Comparison of ENCODE assay signal across 8 cellular contexts in genomic region chr1:47313915-47314664, GRCh38. TPM values are rescaled to one million over a fixed set of nuclear protein-coding genes. Genes with fewer than 3 reads are reported as not detected.
DNase-seq lines count a peak whose midpoint lies in the region; ATAC-seq and TF ChIP-seq lines count a peak whose summit lies in the region.

STIL (minus strand) TSS chr1:47314147; CDS start chr1:47310319, 3,828 bp downstream.

- peaks cover 10% of the 10 kb centered on the region for H3K4me1 Mint-ChIP-seq in activated naive CD4-positive, alpha-beta T cell treated with anti-CD3 and anti-CD28 coated beads for 36 hours (ENCODE audit: low read depth)

- H3K27me3 ChIP-seq in gastroesophageal sphincter = no peaks in the 10 kb centered on the region
- no peaks in the 10 kb centered on the region for H3K27me3 ChIP-seq in neutrophil

- H3K9me3 ChIP-seq in gastroesophageal sphincter (no peaks in the 10 kb centered on the region), neutrophil (no peaks in the 10 kb centered on the region)

- no peaks in the 10 kb centered on the region for H3K27me3 Mint-ChIP-seq in activated naive CD4-positive, alpha-beta T cell treated with anti-CD3 and anti-CD28 coated beads for 36 hours (ENCODE audit: low read depth)

- H3K27ac Mint-ChIP-seq in activated naive CD4-positive, alpha-beta T cell treated with anti-CD3 and anti-CD28 coated beads for 36 hours = peak within 1 kb of the TSS; percentile 95

- ATAC-seq in gastroesophageal sphincter = peak; percentile 100

- TF ChIP-seq CTCF in HFF-Myc (IDR thresholded peaks at IDR 0.05; ENCODE audit: low read depth, low read length, missing control alignments) (no peak), gastroesophageal sphincter (IDR thresholded peaks at IDR 0.05) (no peak), neutrophil (IDR thresholded peaks at IDR 0.05) (peak; percentile 58)

- TF ChIP-seq POLR2A in gastroesophageal sphincter (IDR thresholded peaks at IDR 0.05) = no peak

- CTCF ChIA-PET in activated naive CD4-positive, alpha-beta T cell treated with anti-CD3 and anti-CD28 coated beads for 36 hours (lab: Charles Lee) = interaction anchor here (0.6 to 2.0 kb wide), 7 partner anchors 9 to 135 kb away, joined by 3 to 12 read pairs (median 4); partner anchors contain the start of genes CMPK1 and FOXD2

- intact Hi-C loops in activated naive CD4-positive, alpha-beta T cell treated with anti-CD3 and anti-CD28 coated beads for 36 hours (cut with micrococcal nuclease) = loop anchor here (1.0 to 5.0 kb wide), 7 partner anchors 20 to 1158 kb away; partner anchors contain the start of genes FOXD2, NSUN4, PDZK1IP1 and SPATA6

- H3K4me3 ChIP-seq in HFF-Myc (replicated peaks; ENCODE audit: low read depth, low read length) (peak within 1 kb of the TSS; percentile 76), gastroesophageal sphincter (peak within 1 kb of the TSS; percentile 33 to 66), neutrophil (ENCODE audit: low read depth in 1 of 2, low read length in 1 of 2) (peak within 1 kb of the TSS; percentile 58 to 65)

- H3K36me3 Mint-ChIP-seq in activated naive CD4-positive, alpha-beta T cell treated with anti-CD3 and anti-CD28 coated beads for 36 hours (ENCODE audit: low read depth) = peaks cover 15% of the 10 kb centered on the region

- H3K4me3 Mint-ChIP-seq in activated naive CD4-positive, alpha-beta T cell treated with anti-CD3 and anti-CD28 coated beads for 36 hours = peak within 1 kb of the TSS; percentile 96

- 0 to 2% methylated on average over 7 to 22 of the region's 54 CpGs for WGBS in gastroesophageal sphincter (ENCODE audit: low coverage in 1 of 2), 2 donors

- peaks cover 0 to 15% (median 5%) of the 10 kb centered on the region in 3 donors for H3K4me1 ChIP-seq in gastroesophageal sphincter
- peaks cover 8 to 15% of the 10 kb centered on the region in 2 experiments for H3K4me1 ChIP-seq in neutrophil (ENCODE audit: control insufficient read depth in 1 of 2, insufficient read depth in 1 of 2, low read depth in 1 of 2, low read length in 1 of 2)

- DNase-seq in GM03348 (ENCODE audit: low spot score) = peak; percentile 99
- DNase-seq in HFF-Myc (ENCODE audit: extremely low read depth, low read depth) = peak; percentile 98
- DNase-seq in NAMALWA (ENCODE audit: low spot score) = peak; percentile 99
- DNase-seq in SK-N-DZ (ENCODE audit: low spot score) = peak; percentile 99
- peak; percentile 99 for DNase-seq in activated naive CD4-positive, alpha-beta T cell treated with anti-CD3 and anti-CD28 coated beads for 36 hours
- DNase-seq in superior temporal gyrus (ENCODE audit: extremely low spot score) = peak; percentile 99

- no peaks in the 10 kb centered on the region for H3K36me3 ChIP-seq in gastroesophageal sphincter
- peaks cover 6% of the 10 kb centered on the region for H3K36me3 ChIP-seq in neutrophil

- H3K9me3 Mint-ChIP-seq in activated naive CD4-positive, alpha-beta T cell treated with anti-CD3 and anti-CD28 coated beads for 36 hours = no peaks in the 10 kb centered on the region

- TF ChIP-seq EP300 in gastroesophageal sphincter (IDR thresholded peaks at IDR 0.05) = no peak

- peak within 1 kb of the TSS; percentile 61 to 82 (median 78) for H3K27ac ChIP-seq in gastroesophageal sphincter
- H3K27ac ChIP-seq in neutrophil = peak within 1 kb of the TSS; percentile 72

RNA-seq across cellular contexts. Expression of gene STIL, which starts in this region (rescaled TPM):
- 14.0 and 17.2 TPM in 2 replicates for polyA plus RNA-seq in SK-N-DZ (2014; cell fraction: cytosol; rRNA removed)
- 11.7 and 16.6 TPM in 2 replicates for polyA plus RNA-seq in SK-N-DZ (2014; cell fraction: nucleus; rRNA removed)
- 10 to 100 TPM; 41.4 to 43.5 TPM for total RNA-seq in activated naive CD4-positive, alpha-beta T cell treated with anti-CD3 and anti-CD28 coated beads for 36 hours
- total RNA-seq in gastroesophageal sphincter = 1 to 10 TPM in 1 of 4 donors, under 1 TPM in 3; 0.40 to 2.5 (median 0.83) TPM

Comparison
In these comparisons a context has a peak if more than half of its experiments do, and no peak if none do; other contexts are left out.
1. Peak in every context shown above with its lines: DNase-seq, ATAC-seq, H3K4me3 ChIP-seq and H3K27ac ChIP-seq.
2. RNA of gene STIL (total RNA-seq): 41.4 to 43.5 TPM in activated naive CD4-positive, alpha-beta T cell treated with anti-CD3 and anti-CD28 coated beads for 36 hours; 0.40 to 2.5 TPM in gastroesophageal sphincter; every median in the first group is over 10 times any median in the second.